In genomic region chr4:121952290-121952689, GRCh38 we compare ENCODE assay signal across 8 cellular contexts. TPM values are rescaled to one million over a fixed set of nuclear protein-coding genes. Genes with fewer than 3 reads are reported as not detected.
DNase-seq lines count a peak whose midpoint lies in the region; TF ChIP-seq lines count a peak whose summit lies in the region.

No MANE protein-coding gene starts in this region.

- H3K27me3 ChIP-seq in SJSA1 (replicated peaks) (peaks cover 37% of the 10 kb centered on the region), fibroblast of lung (ENCODE audit: control insufficient read depth, insufficient read depth, low read length) (peaks cover 3% of the 10 kb centered on the region), sigmoid colon (peaks cover 0 to 45% (median 5%) of the 10 kb centered on the region in 3 donors)

- no peak overlapping the region for H3K27ac Mint-ChIP-seq in Calu3 (ENCODE audit: unreplicated experiment)

- H3K9me3 ChIP-seq in SJSA1 (replicated peaks) (no peaks in the 10 kb centered on the region), fibroblast of lung (ENCODE audit: control insufficient read depth, insufficient read depth, low read depth, low read length) (no peaks in the 10 kb centered on the region), sigmoid colon (no peaks in the 10 kb centered on the region)

- peak overlapping the region; percentile 52 for H2AFZ ChIP-seq in fibroblast of lung (ENCODE audit: low read length)

- peak overlapping the region; percentile 70 for H3K4me3 Mint-ChIP-seq in Calu3 (ENCODE audit: low read depth, unreplicated experiment)

- TF ChIP-seq POLR2A in sigmoid colon (IDR thresholded peaks at IDR 0.05) = no peak

- H3K27me3 Mint-ChIP-seq in Calu3 (ENCODE audit: unreplicated experiment) = peaks cover 78% of the 10 kb centered on the region

- DNase-seq in Calu3 (no peak), SJSA1 (ENCODE audit: low read depth in 1 of 2, low spot score in 2 of 2) (no peak), fibroblast of lung (ENCODE audit: low read depth in 2 of 2) (no peak), sigmoid colon (no peak), NOMO-1 treated with DMSO at 0.1 percent for 48 hours (lab: John Stamatoyannopoulos, UW; ENCODE audit: unreplicated experiment) (no peak), head of caudate nucleus (no peak), NCI-H1092 (lab: John Stamatoyannopoulos, UW) (no peak)
- DNase-seq in stimulated activated CD4-positive, alpha-beta T cell treated with anti-CD3 and anti-CD28 coated beads, Interleukin-2, amount 100 ng/mL, for 24 hours = no peak

- TF ChIP-seq CTCF in Calu3 (IDR thresholded peaks at IDR 0.05; ENCODE audit: unreplicated experiment) (no peak), fibroblast of lung (conservative IDR thresholded peaks at IDR 0.05 in 1 of 2, IDR thresholded peaks at IDR 0.05 in 1 of 2; ENCODE audit: low read depth in 1 of 2, low read length in 2 of 2) (no peak), sigmoid colon (IDR thresholded peaks at IDR 0.05) (no peak)

- peaks cover 10% of the 10 kb centered on the region for H3K36me3 Mint-ChIP-seq in Calu3 (ENCODE audit: insufficient read depth, unreplicated experiment)

- H3K4me1 ChIP-seq in SJSA1 (replicated peaks) (peaks cover 19% of the 10 kb centered on the region), fibroblast of lung (ENCODE audit: control insufficient read depth, extremely low read depth, insufficient read depth, low read length) (no peaks in the 10 kb centered on the region), sigmoid colon (peaks cover 0 to 25% (median 19%) of the 10 kb centered on the region in 4 donors)

- 0 out of 2 replicates have a peak overlapping the region, but pooled peaks have one; percentile 55 for H3K4me3 ChIP-seq in SJSA1
- peak overlapping the region; percentile 28 to 68 (median 56) for H3K4me3 ChIP-seq in fibroblast of lung (replicated peaks in 1 of 4; ENCODE audit: control extremely low read depth in 1 of 4, insufficient read depth in 1 of 4, low read depth in 3 of 4, low read length in 4 of 4)
- peak overlapping the region; percentile 46 to 67 (median 56) for H3K4me3 ChIP-seq in sigmoid colon

- H3K79me2 ChIP-seq in fibroblast of lung (ENCODE audit: control insufficient read depth, insufficient read depth, low read length) = no peaks in the 10 kb centered on the region

- intact Hi-C loops in Calu3 (cut with micrococcal nuclease; ENCODE audit: unreplicated experiment) = no loop called here
- intact Hi-C loops in sigmoid colon (cut with DNase I) = loop anchor here (5.0 kb wide), 1 partner anchor 200 kb away; the partner anchor contains the start of gene BLTP1
- intact Hi-C loops in head of caudate nucleus (cut with DNase I) = no loop called here

- WGBS in sigmoid colon, 2 donors = 41 to 48% methylated on average over 7 of the region's 7 CpGs

- BruUV-seq in Calu3 (replicated peaks; lab: Mats Ljungman, UMichigan) = no TSS peak

- no peak for TF ChIP-seq EP300 in sigmoid colon (IDR thresholded peaks at IDR 0.05)

- H4K20me1 ChIP-seq in fibroblast of lung (ENCODE audit: control insufficient read depth, extremely low read depth, insufficient read depth, low read length) = no peaks in the 10 kb centered on the region

- H3K9ac ChIP-seq in fibroblast of lung (ENCODE audit: insufficient read depth, low read length) = no peak overlapping the region

- H3K27ac ChIP-seq in SJSA1 = no peak overlapping the region
- no peak overlapping the region for H3K27ac ChIP-seq in fibroblast of lung (ENCODE audit: insufficient read depth, low read length)
- H3K27ac ChIP-seq in sigmoid colon = no peak overlapping the region

- CTCF ChIA-PET in Calu3 (lab: Charles Lee) = no interaction called here

- H3K4me2 ChIP-seq in fibroblast of lung (ENCODE audit: extremely low read depth, insufficient read depth, low read length) = peak overlapping the region; percentile 93

- no peaks in the 10 kb centered on the region for H3K4me1 Mint-ChIP-seq in Calu3 (ENCODE audit: low read depth, unreplicated experiment)

- no peaks in the 10 kb centered on the region for H3K9me3 Mint-ChIP-seq in Calu3 (ENCODE audit: low read depth, unreplicated experiment)

- H3K36me3 ChIP-seq in SJSA1 (no peaks in the 10 kb centered on the region), fibroblast of lung (ENCODE audit: control insufficient read depth, insufficient read depth, low read length) (no peaks in the 10 kb centered on the region), sigmoid colon (no peaks in the 10 kb centered on the region)

RNA-seq across cellular contexts. Expression of gene TRPC3, which starts 0.4 kb away (rescaled TPM):
- total RNA-seq in Calu3 (2022) = not detected in 2 replicates
- total RNA-seq in SJSA1 (2014; rRNA removed; shearing (Covaris generic)) = 1.3 and 3.3 TPM in 2 replicates
- total RNA-seq in fibroblast of lung = 1.0 and 1.2 TPM in 2 replicates
- polyA plus RNA-seq in fibroblast of lung = 0.52 and 2.3 TPM in 2 replicates
- 0.22 and 1.2 TPM in 2 replicates for polyA plus RNA-seq in fibroblast of lung (2012)
- polyA minus RNA-seq in fibroblast of lung (ENCODE audit: low replicate concordance) = 0.31 and 1.1 TPM in 2 replicates
- 1 to 10 TPM in 1 of 4 donors, under 1 TPM in 3; 0.33 to 1.1 (median 0.59) TPM for total RNA-seq in sigmoid colon
- polyA plus RNA-seq in sigmoid colon = under 1 TPM in 1 of 3 donors, not detected in 2; 0.12 TPM
